ENCODE assay signal across 22 cellular contexts in genomic region chrX:113644426-113644825, GRCh38.
A peak's percentile ranks its signal among the peaks of the same experiment; 100 is the strongest.
DNase-seq lines count a peak whose midpoint lies in the region; ATAC-seq, FAIRE-seq and TF ChIP-seq lines count a peak whose summit lies in the region.
"Had no signal": no experiment of that assay in that cellular context is flagged by ENCODE, and none has a peak within 500 bp of the region (broad histone marks: within the 10 kb centered on the region; RNA-seq: fewer than 3 reads in every experiment).

No MANE protein-coding gene starts in this region.

- no peak for ATAC-seq in HG03025 (IDR thresholded peaks at IDR 0.05; ENCODE audit: low FRiP score, unreplicated experiment)
- ATAC-seq: body of pancreas, HepG2, left colon had no signal

- H3K9me3 ChIP-seq in astrocyte (ENCODE audit: insufficient read depth, low read depth, low read length), result no peaks in the 10 kb centered on the region
- H3K9me3 ChIP-seq: body of pancreas, colonic mucosa had no signal

- no peak overlapping the region for H3K27ac Mint-ChIP-seq in astrocyte (ENCODE audit: unreplicated experiment)
- H3K27ac Mint-ChIP-seq: activated B cell treated with CpG ODN at 0.5 μM for 24 hours; activated CD4-positive, alpha-beta memory T cell treated with anti-CD3 and anti-CD28 coated beads, Interleukin-2, amount 10 ng/mL, durations not matched to agents 7 days and 5 days; activated naive CD4-positive, alpha-beta T cell treated with anti-CD3 and anti-CD28 coated beads, Interleukin-2, amount 50 U/mL, for 24 hours; activated T-cell treated with anti-CD3 and anti-CD28 coated beads, Interleukin-2, amount 50 U/mL, for 24 hours; CD4-positive, alpha-beta memory T cell had no signal

- no peaks in the 10 kb centered on the region for H4K20me1 ChIP-seq in astrocyte (ENCODE audit: insufficient read depth, low read length)

- FAIRE-seq in astrocyte (lab: Jason Lieb, UNC) (peak; percentile 98), D721Med (lab: Jason Lieb, UNC) (no peak)
- FAIRE-seq: HepG2 had no signal

- no peak overlapping the region for H3K27ac ChIP-seq in astrocyte (ENCODE audit: low read depth, low read length)
- H3K27ac ChIP-seq: body of pancreas, colonic mucosa, spleen had no signal

- no peaks in the 10 kb centered on the region for H3K36me3 Mint-ChIP-seq in astrocyte (ENCODE audit: low read depth, unreplicated experiment)
- H3K36me3 Mint-ChIP-seq: activated naive CD4-positive, alpha-beta T cell treated with anti-CD3 and anti-CD28 coated beads, Interleukin-2, amount 50 U/mL, for 24 hours; CD4-positive, alpha-beta memory T cell had no signal

- H3K79me2 ChIP-seq in astrocyte (ENCODE audit: insufficient read depth, low read length), result no peaks in the 10 kb centered on the region

- peaks cover 3% of the 10 kb centered on the region for H3K4me1 Mint-ChIP-seq in astrocyte (ENCODE audit: low read depth, unreplicated experiment)
- H3K4me1 Mint-ChIP-seq: activated B cell treated with CpG ODN at 0.5 μM for 24 hours; activated CD4-positive, alpha-beta memory T cell treated with anti-CD3 and anti-CD28 coated beads, Interleukin-2, amount 10 ng/mL, durations not matched to agents 7 days and 5 days; activated naive CD4-positive, alpha-beta T cell treated with anti-CD3 and anti-CD28 coated beads, Interleukin-2, amount 50 U/mL, for 24 hours; CD4-positive, alpha-beta memory T cell had no signal

- no peaks in the 10 kb centered on the region for H3K4me1 ChIP-seq in astrocyte (ENCODE audit: insufficient read depth, low read length)
- H3K4me1 ChIP-seq: body of pancreas, colonic mucosa, spleen had no signal

- DNase-seq in AG10803 (ENCODE audit: low read depth), result peak; percentile 71
- DNase-seq in HS-5 (ENCODE audit: low read depth), result peak; percentile 34
- DNase-seq in astrocyte (ENCODE audit: low read depth), result peak; percentile 64
- DNase-seq in foreskin melanocyte, result peak; percentile 54
- DNase-seq in D721Med (ENCODE audit: insufficient read length, low spot score), result no peak
- no peak for DNase-seq in erythroblast (lab: John Stamatoyannopoulos, UW)
- no peak for DNase-seq in AG08396 (ENCODE audit: low spot score)
- DNase-seq: activated B cell treated with CpG ODN at 0.5 μM for 24 hours; activated CD4-positive, alpha-beta memory T cell treated with anti-CD3 and anti-CD28 coated beads, Interleukin-2, amount 10 ng/mL, durations not matched to agents 7 days and 5 days; activated T-cell treated with anti-CD3 and anti-CD28 coated beads, Interleukin-2, amount 50 U/mL, for 24 hours; body of pancreas; CD4-positive, alpha-beta memory T cell; colonic mucosa; DMS79 treated with DMSO at 0.1 percent for 48 hours; GOT3; left colon; NCI-H1417 treated with DMSO at 0.1 percent for 48 hours; spleen; T-helper 2 cell had no signal

- H3K27me3 Mint-ChIP-seq in astrocyte (ENCODE audit: low read depth, unreplicated experiment), result no peaks in the 10 kb centered on the region
- H3K27me3 Mint-ChIP-seq: activated B cell treated with CpG ODN at 0.5 μM for 24 hours; activated CD4-positive, alpha-beta memory T cell treated with anti-CD3 and anti-CD28 coated beads, Interleukin-2, amount 10 ng/mL, durations not matched to agents 7 days and 5 days; activated naive CD4-positive, alpha-beta T cell treated with anti-CD3 and anti-CD28 coated beads, Interleukin-2, amount 50 U/mL, for 24 hours; CD4-positive, alpha-beta memory T cell had no signal

- TF ChIP-seq POLR2A in erythroblast (IDR thresholded peaks at IDR 0.05; ENCODE audit: low read length), result no peak

- no peak for TF ChIP-seq CTCF in AG10803 (conservative IDR thresholded peaks at IDR 0.05; ENCODE audit: low read length)
- no peak for TF ChIP-seq CTCF in astrocyte (IDR thresholded peaks at IDR 0.05; ENCODE audit: insufficient read depth, low read depth, low read length)
- TF ChIP-seq CTCF in D721Med (IDR thresholded peaks at IDR 0.05; ENCODE audit: insufficient read depth, missing control alignments), result no peak

- H3K4me3 ChIP-seq in AG10803 (ENCODE audit: low read length) (no peak overlapping the region), astrocyte (ENCODE audit: insufficient read depth, low read depth, low read length) (no peak overlapping the region)
- H3K4me3 ChIP-seq: body of pancreas, colonic mucosa, spleen had no signal

- H3K4me3 Mint-ChIP-seq in astrocyte (ENCODE audit: unreplicated experiment), result no peak overlapping the region
- H3K4me3 Mint-ChIP-seq: activated B cell treated with CpG ODN at 0.5 μM for 24 hours; activated CD4-positive, alpha-beta memory T cell treated with anti-CD3 and anti-CD28 coated beads, Interleukin-2, amount 10 ng/mL, durations not matched to agents 7 days and 5 days; activated naive CD4-positive, alpha-beta T cell treated with anti-CD3 and anti-CD28 coated beads, Interleukin-2, amount 50 U/mL, for 24 hours; activated T-cell treated with anti-CD3 and anti-CD28 coated beads, Interleukin-2, amount 50 U/mL, for 24 hours; CD4-positive, alpha-beta memory T cell had no signal

- no peaks in the 10 kb centered on the region for H3K9me3 Mint-ChIP-seq in astrocyte (ENCODE audit: unreplicated experiment)
- H3K9me3 Mint-ChIP-seq: activated B cell treated with CpG ODN at 0.5 μM for 24 hours; activated CD4-positive, alpha-beta memory T cell treated with anti-CD3 and anti-CD28 coated beads, Interleukin-2, amount 10 ng/mL, durations not matched to agents 7 days and 5 days; activated naive CD4-positive, alpha-beta T cell treated with anti-CD3 and anti-CD28 coated beads, Interleukin-2, amount 50 U/mL, for 24 hours; activated T-cell treated with anti-CD3 and anti-CD28 coated beads, Interleukin-2, amount 50 U/mL, for 24 hours had no signal

- no peaks in the 10 kb centered on the region for H3K27me3 ChIP-seq in astrocyte (ENCODE audit: insufficient read depth, low read length)
- H3K27me3 ChIP-seq: body of pancreas, colonic mucosa, spleen had no signal

- no peak overlapping the region for H3K9ac ChIP-seq in astrocyte (ENCODE audit: low read length)

- H2AFZ ChIP-seq in astrocyte (ENCODE audit: low read depth, low read length), result no peak overlapping the region

- no peak overlapping the region for H3K4me2 ChIP-seq in astrocyte (ENCODE audit: low read length)

- no peaks in the 10 kb centered on the region for H3K36me3 ChIP-seq in astrocyte (ENCODE audit: insufficient read depth, low read length)
- H3K36me3 ChIP-seq: colonic mucosa, spleen had no signal

Comparison
In these comparisons a context has a peak if more than half of its experiments do, and no peak if none do; other contexts are left out.
1. DNase-seq: peak in AG10803 (single experiment), HS-5 (single experiment), astrocyte (single experiment) and foreskin melanocyte (single experiment); none in D721Med (single experiment), erythroblast (0 of 2) and AG08396 (single experiment).